In genomic region chr9:16171851-16172250, GRCh38 we compare ENCODE assay signal across 27 cellular contexts.
DNase-seq lines count a peak whose midpoint lies in the region; ATAC-seq, FAIRE-seq and TF ChIP-seq lines count a peak whose summit lies in the region.
"Had no signal": no experiment of that assay in that cellular context is flagged by ENCODE, and none has a peak within 500 bp of the region (broad histone marks: within the 10 kb centered on the region; RNA-seq: fewer than 3 reads in every experiment).

No MANE protein-coding gene starts in this region.

- no peaks in the 10 kb centered on the region for H3K36me3 ChIP-seq in right lobe of liver
- no peaks in the 10 kb centered on the region for H3K36me3 ChIP-seq in HepG2 (replicated peaks in 1 of 2; ENCODE audit: control insufficient read depth in 1 of 2, insufficient read depth in 2 of 2, low read length in 2 of 2)
- no peaks in the 10 kb centered on the region for H3K36me3 ChIP-seq in esophagus muscularis mucosa
- no peaks in the 10 kb centered on the region for H3K36me3 ChIP-seq in upper lobe of left lung
- H3K36me3 ChIP-seq: BLaER1 had no signal

- CTCF ChIA-PET in HepG2 (lab: Yijun Ruan, JAX; ENCODE audit: low intra/inter-chr PET ratio, low total read pairs), result no interaction called here

- TF ChIP-seq POLR2A in right lobe of liver (IDR thresholded peaks at IDR 0.05) (no peak), HepG2 (IDR thresholded peaks at IDR 0.05; ENCODE audit: insufficient read depth in 1 of 2, low read depth in 2 of 2, low read length in 2 of 2) (no peak), esophagus muscularis mucosa (IDR thresholded peaks at IDR 0.05; ENCODE audit: low read depth) (no peak), upper lobe of left lung (IDR thresholded peaks at IDR 0.05) (no peak)

- TF ChIP-seq EP300 in HepG2 (IDR thresholded peaks at IDR 0.05; ENCODE audit: low read depth in 2 of 2, low read length in 2 of 2) (no peak), HepG2 (CRISPR knock-in tag; IDR thresholded peaks at IDR 0.05; ENCODE audit: borderline replicate concordance) (no peak), esophagus muscularis mucosa (IDR thresholded peaks at IDR 0.05) (no peak), upper lobe of left lung (IDR thresholded peaks at IDR 0.05) (no peak)

- DNase-seq in right lobe of liver, result no peak
- no peak for DNase-seq in HepG2 (ENCODE audit: low spot score)
- DNase-seq in esophagus muscularis mucosa (ENCODE audit: extremely low spot score), result peak; percentile 89
- DNase-seq in progenitor cell of endocrine pancreas (ENCODE audit: low spot score, unreplicated experiment), result no peak
- DNase-seq in upper lobe of left lung, result no peak
- DNase-seq: ACHN; CD4-positive, alpha-beta T cell; COR-L47; DMS 273 treated with DMSO at 0.1 percent for 48 hours; DMS79 treated with DMSO at 0.1 percent for 48 hours; H7; KBM-7; MM.1S; NCI-H1048; NCI-H1417 treated with DMSO at 0.1 percent for 48 hours; NCI-H2029; NCI-H226; NCI-H510A treated with DMSO at 0.1 percent for 48 hours; NCI-H748 treated with DMSO at 0.1 percent for 48 hours had no signal

- no TSS peak for BruUV-seq in HepG2 (replicated peaks; lab: Mats Ljungman, UMichigan)

- intact Hi-C loops in right lobe of liver (cut with DNase I) (no loop called here), HepG2 (cut with micrococcal nuclease; ENCODE audit: unreplicated experiment) (no loop called here), esophagus muscularis mucosa (cut with DNase I) (no loop called here)

- peak overlapping the region; percentile 17 for H3K4me3 Mint-ChIP-seq in progenitor cell of endocrine pancreas (ENCODE audit: low read depth)
- H3K4me3 Mint-ChIP-seq: CD4-positive, alpha-beta T cell had no signal

- no peak overlapping the region for H3K4me2 ChIP-seq in HepG2 (ENCODE audit: low read depth, low read length)
- H3K4me2 ChIP-seq: BLaER1 had no signal

- peak overlapping the region; percentile 81 for H3K27ac Mint-ChIP-seq in progenitor cell of endocrine pancreas
- H3K27ac Mint-ChIP-seq: CD4-positive, alpha-beta T cell had no signal

- H3K4me1 ChIP-seq in right lobe of liver, result no peaks in the 10 kb centered on the region
- no peaks in the 10 kb centered on the region for H3K4me1 ChIP-seq in HepG2 (ENCODE audit: insufficient read depth, low read length)
- no peaks in the 10 kb centered on the region for H3K4me1 ChIP-seq in esophagus muscularis mucosa
- no peaks in the 10 kb centered on the region for H3K4me1 ChIP-seq in upper lobe of left lung
- H3K4me1 ChIP-seq: BLaER1 had no signal

- peaks cover 35% of the 10 kb centered on the region for H3K4me1 Mint-ChIP-seq in progenitor cell of endocrine pancreas (ENCODE audit: low read depth)

- no peak overlapping the region for H3K9ac ChIP-seq in HepG2 (ENCODE audit: insufficient read depth, low read depth, low read length)
- H3K9ac ChIP-seq: BLaER1 had no signal

- H3K36me3 Mint-ChIP-seq in progenitor cell of endocrine pancreas (ENCODE audit: insufficient read depth), result no peaks in the 10 kb centered on the region

- no peak overlapping the region for H2AFZ ChIP-seq in HepG2 (ENCODE audit: low read length)

- TF ChIP-seq CTCF in right lobe of liver (IDR thresholded peaks at IDR 0.05) (no peak), HepG2 (CRISPR knock-in tag; IDR thresholded peaks at IDR 0.05) (no peak), esophagus muscularis mucosa (IDR thresholded peaks at IDR 0.05) (no peak), progenitor cell of endocrine pancreas (IDR thresholded peaks at IDR 0.05; ENCODE audit: unreplicated experiment) (no peak), upper lobe of left lung (IDR thresholded peaks at IDR 0.05) (no peak)

- H3K9me3 Mint-ChIP-seq in progenitor cell of endocrine pancreas (ENCODE audit: low read depth), result peaks cover 1% of the 10 kb centered on the region
- H3K9me3 Mint-ChIP-seq: CD4-positive, alpha-beta T cell had no signal

- H3K27me3 ChIP-seq in right lobe of liver (no peaks in the 10 kb centered on the region), HepG2 (ENCODE audit: control insufficient read depth in 1 of 2, insufficient read depth in 2 of 2, low read length in 2 of 2) (no peaks in the 10 kb centered on the region), esophagus muscularis mucosa (no peaks in the 10 kb centered on the region), upper lobe of left lung (no peaks in the 10 kb centered on the region)
- H3K27me3 ChIP-seq: BLaER1 had no signal

- no peaks in the 10 kb centered on the region for H3K9me3 ChIP-seq in right lobe of liver
- H3K9me3 ChIP-seq in HepG2 (ENCODE audit: low read length), result no peaks in the 10 kb centered on the region
- H3K9me3 ChIP-seq in esophagus muscularis mucosa, result no peaks in the 10 kb centered on the region
- H3K9me3 ChIP-seq in upper lobe of left lung, result no peaks in the 10 kb centered on the region
- H3K9me3 ChIP-seq: BLaER1 had no signal

- ATAC-seq in right lobe of liver (peak in 3 of 4 donors; percentile 16 to 26 (median 18)), HepG2 (no peak), upper lobe of left lung (ENCODE audit: low FRiP score in 2 of 2) (no peak), HG02642 (IDR thresholded peaks at IDR 0.05; ENCODE audit: poor library complexity, unreplicated experiment) (no peak), GM18909 (IDR thresholded peaks at IDR 0.05; ENCODE audit: poor library complexity, unreplicated experiment) (no peak), GM21390 (IDR thresholded peaks at IDR 0.05; ENCODE audit: unreplicated experiment) (no peak)
- ATAC-seq: Panc1 had no signal

- no peak for TF ChIP-seq RAD21 in HepG2 (CRISPR knock-in tag; IDR thresholded peaks at IDR 0.05)

- H3K79me2 ChIP-seq in HepG2 (ENCODE audit: insufficient read depth, low read length), result no peaks in the 10 kb centered on the region

- in situ Hi-C loops in HepG2 (cut with HindIII; ENCODE audit: extremely low pct_ligation_motif_present, low pct_unique_long_range_greater_than_20kb), result no loop called here

- FAIRE-seq in HepG2 (lab: Jason Lieb, UNC), result no peak
- FAIRE-seq: GM12892 had no signal

- H3K27ac ChIP-seq in right lobe of liver, result no peak overlapping the region
- H3K27ac ChIP-seq in HepG2 (ENCODE audit: extremely low read length, insufficient read depth, low read length), result no peak overlapping the region
- no peak overlapping the region for H3K27ac ChIP-seq in esophagus muscularis mucosa (replicated peaks in 1 of 4)
- H3K27ac ChIP-seq in upper lobe of left lung, result no peak overlapping the region
- H3K27ac ChIP-seq: 22Rv1, BLaER1, HL-60 had no signal

- POLR2A ChIA-PET in HepG2 (lab: Yijun Ruan, JAX), result no interaction called here

- 37% methylated on average over 6 of the region's 8 CpGs for WGBS in right lobe of liver (ENCODE audit: insufficient coverage, low coverage, low lambda C conversion rate, missing lambda C conversion rate)
- WGBS in HepG2 (ENCODE audit: low lambda C conversion rate), result 2% methylated on average over 6 of the region's 8 CpGs
- WGBS in esophagus muscularis mucosa, result 58% methylated on average over 8 of the region's 8 CpGs
- 36 to 43% methylated on average over 8 of the region's 8 CpGs for WGBS in upper lobe of left lung, 2 donors

- H4K20me1 ChIP-seq in HepG2 (ENCODE audit: insufficient read depth, low read length), result no peaks in the 10 kb centered on the region
- H4K20me1 ChIP-seq: BLaER1 had no signal

- no peaks in the 10 kb centered on the region for H3K27me3 Mint-ChIP-seq in progenitor cell of endocrine pancreas
- H3K27me3 Mint-ChIP-seq: CD4-positive, alpha-beta T cell had no signal

- H3K4me3 ChIP-seq in right lobe of liver (no peak overlapping the region), HepG2 (replicated peaks in 1 of 3; ENCODE audit: insufficient read depth in 1 of 3, low read depth in 2 of 3, low read length in 3 of 3) (no peak overlapping the region), esophagus muscularis mucosa (no peak overlapping the region), upper lobe of left lung (no peak overlapping the region)
- H3K4me3 ChIP-seq: BLaER1 had no signal

TF ChIP-seq in HepG2, 621 proteins besides CTCF, POLR2A, EP300 and RAD21 (continues in another document):
- no peak for TF ChIP-seq ARID2 (CRISPR knock-in tag; IDR thresholded peaks at IDR 0.05; ENCODE audit: borderline replicate concordance)
- no peak for TF ChIP-seq NCOA2 (CRISPR knock-in tag; IDR thresholded peaks at IDR 0.05)
- TF ChIP-seq TARDBP (CRISPR knock-in tag; IDR thresholded peaks at IDR 0.05), result no peak
- no peak for TF ChIP-seq ZNF224 (CRISPR knock-in tag; IDR thresholded peaks at IDR 0.05)
- no peak for TF ChIP-seq FIP1L1 (IDR thresholded peaks at IDR 0.05; ENCODE audit: borderline replicate concordance, insufficient read depth, low read depth, low read length)
- no peak for TF ChIP-seq ZNF331 (CRISPR knock-in tag; IDR thresholded peaks at IDR 0.05)

Comparison
In these comparisons a context has a peak if more than half of its experiments do, and no peak if none do; other contexts are left out.
1. ATAC-seq: peak in right lobe of liver (3 of 4); none in HepG2 (single experiment), upper lobe of left lung (0 of 2), HG02642 (single experiment), GM18909 (single experiment) and GM21390 (single experiment).